In the genomic region with DNA sequence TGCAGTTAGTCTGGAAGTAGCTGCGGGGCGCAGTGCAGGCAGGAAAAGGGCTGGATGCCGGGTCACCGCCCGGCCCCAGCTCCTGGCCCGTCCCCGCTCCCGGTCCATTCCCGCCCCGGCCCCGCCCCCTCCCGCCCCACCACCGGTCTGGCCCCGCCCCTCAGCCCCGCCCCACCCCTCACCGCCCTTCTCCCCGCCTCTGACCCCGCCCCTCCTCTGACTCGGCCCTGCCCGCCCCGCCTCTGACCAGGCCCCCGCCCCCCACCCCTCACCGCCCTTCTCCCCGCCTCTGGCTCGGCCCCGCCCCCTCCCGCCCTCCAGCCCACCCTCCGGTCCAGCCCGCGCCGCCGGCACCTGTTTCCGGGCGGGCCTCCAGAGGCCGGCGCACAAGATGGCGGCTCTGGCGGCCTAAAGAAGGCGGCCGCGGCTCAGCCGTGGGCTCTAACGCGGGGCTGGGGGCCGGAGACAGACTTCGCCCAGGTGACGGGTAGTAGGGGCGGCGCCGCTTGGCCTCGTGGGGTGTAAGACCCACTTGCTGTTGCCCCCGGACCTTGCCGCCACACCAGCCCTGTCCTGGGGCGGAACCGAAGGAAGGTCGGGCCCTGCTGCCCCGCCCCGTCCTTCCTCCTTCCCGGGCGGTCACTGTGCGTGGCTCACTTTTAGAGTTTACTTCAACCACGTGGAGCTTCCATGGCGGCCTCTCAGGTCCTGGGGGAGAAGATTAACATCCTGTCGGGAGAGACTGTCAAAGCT, we compare ENCODE assay signal across 8 cellular contexts. TPM values are rescaled to one million over a fixed set of nuclear protein-coding genes. Genes with fewer than 3 reads are reported as not detected.
DNase-seq lines count a peak whose midpoint lies in the region; ATAC-seq and TF ChIP-seq lines count a peak whose summit lies in the region.

A gene with protein sequence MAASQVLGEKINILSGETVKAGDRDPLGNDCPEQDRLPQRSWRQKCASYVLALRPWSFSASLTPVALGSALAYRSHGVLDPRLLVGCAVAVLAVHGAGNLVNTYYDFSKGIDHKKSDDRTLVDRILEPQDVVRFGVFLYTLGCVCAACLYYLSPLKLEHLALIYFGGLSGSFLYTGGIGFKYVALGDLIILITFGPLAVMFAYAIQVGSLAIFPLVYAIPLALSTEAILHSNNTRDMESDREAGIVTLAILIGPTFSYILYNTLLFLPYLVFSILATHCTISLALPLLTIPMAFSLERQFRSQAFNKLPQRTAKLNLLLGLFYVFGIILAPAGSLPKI (plus strand): TSS at position 357 of the 753 bp plus-strand sequence. CDS start 334 bp downstream, at position 691.

- TF ChIP-seq CTCF in right atrium auricular region (IDR thresholded peaks at IDR 0.05): peak in 1 of 2 donors; percentile 47
- no peak for TF ChIP-seq CTCF in uterus (IDR thresholded peaks at IDR 0.05)

- DNase-seq in NCI-H146 (lab: John Stamatoyannopoulos, UW): peak; percentile 82
- DNase-seq in T-helper 2 cell: peak; percentile 72 to 91 (median 82)
- DNase-seq in amygdala (lab: John Stamatoyannopoulos, UW): peak in 55 of 56 donors; percentile 26 to 96 (median 83)
- DNase-seq in right atrium auricular region (ENCODE audit: low spot score): peak; percentile 77
- DNase-seq in putamen (ENCODE audit: low spot score): peak; percentile 90
- DNase-seq in uterus: peak; percentile 80 to 89

- H3K4me3 ChIP-seq in right atrium auricular region: peak within 1 kb of the TSS; percentile 57 to 79
- peak within 1 kb of the TSS; percentile 79 to 80 for H3K4me3 ChIP-seq in uterus

- H3K4me1 ChIP-seq in right atrium auricular region: peaks cover 0 to 29% of the 10 kb centered on the region in 2 donors
- H3K4me1 ChIP-seq in uterus: peaks cover 0 to 6% of the 10 kb centered on the region in 2 donors

- H3K36me3 ChIP-seq in right atrium auricular region (no peaks in the 10 kb centered on the region), uterus (no peaks in the 10 kb centered on the region)

- ATAC-seq in GM18499 (IDR thresholded peaks at IDR 0.05; ENCODE audit: insufficient read depth, unreplicated experiment): peak; percentile 60
- peak; percentile 88 for ATAC-seq in HG02840 (IDR thresholded peaks at IDR 0.05; ENCODE audit: low FRiP score, unreplicated experiment)

- intact Hi-C loops in uterus (cut with DNase I; ENCODE audit: low total_unique reads): no loop called here

- peak within 1 kb of the TSS; percentile 86 to 96 for H3K27ac ChIP-seq in right atrium auricular region
- peak within 1 kb of the TSS; percentile 82 for H3K27ac ChIP-seq in uterus

- H3K27me3 ChIP-seq in right atrium auricular region (no peaks in the 10 kb centered on the region), uterus (no peaks in the 10 kb centered on the region)

- H3K9me3 ChIP-seq in right atrium auricular region (no peaks in the 10 kb centered on the region), uterus (no peaks in the 10 kb centered on the region)

- peak in 1 of 2 donors; percentile 62 for TF ChIP-seq POLR2A in uterus (IDR thresholded peaks at IDR 0.05)

RNA-seq across cellular contexts. Expression of the gene that starts here (rescaled TPM):
- total RNA-seq in right atrium auricular region (10 to 100 TPM; 12.0 to 13.9 TPM), uterus (10 to 100 TPM in 2 of 4 donors, 1 to 10 TPM in 2; 1.2 to 21.2 (median 7.4) TPM)

Comparison
In these comparisons a context has a peak if more than half of its experiments do, and no peak if none do; other contexts are left out.
1. Peak in every context shown above with its lines: DNase-seq, ATAC-seq, H3K4me3 ChIP-seq and H3K27ac ChIP-seq.